Comparison of ENCODE assay signal across 11 cellular contexts in genomic region chr19:1567848-1568227, GRCh38. TPM values are rescaled to one million over a fixed set of nuclear protein-coding genes. Genes with fewer than 3 reads are reported as not detected.
DNase-seq lines count a peak whose midpoint lies in the region; ATAC-seq and TF ChIP-seq lines count a peak whose summit lies in the region.
"Had no signal": no experiment of that assay in that cellular context is flagged by ENCODE, and none has a peak within 500 bp of the region (broad histone marks: within the 10 kb centered on the region; RNA-seq: fewer than 3 reads in every experiment).

No MANE protein-coding gene starts in this region.

- no peak for TF ChIP-seq POLR2A in esophagus squamous epithelium (IDR thresholded peaks at IDR 0.05)

- POLR2A ChIA-PET in SK-N-SH (lab: Yijun Ruan, JAX), result no interaction called here

- intact Hi-C loops in esophagus squamous epithelium (cut with DNase I), result no loop called here

- no peak for TF ChIP-seq RAD21 in SK-N-SH (IDR thresholded peaks at IDR 0.05; ENCODE audit: low read length)

- H2AFZ ChIP-seq in SK-N-SH (ENCODE audit: low read depth), result no peak overlapping the region

- peak overlapping the region in 1 of 2 experiments; percentile 66; a peak in 2 of 4 replicates for H3K4me3 ChIP-seq in SK-N-SH (ENCODE audit: low read depth in 2 of 2, low read length in 1 of 2)
- H3K4me3 ChIP-seq in HUES64 (ENCODE audit: low read length), result peak overlapping the region; percentile 89; the same call in 1 of the 2 replicates
- H3K4me3 ChIP-seq in esophagus squamous epithelium, result peak overlapping the region in 3 of 4 donors; percentile 57 to 89 (median 80)

- H3F3A ChIP-seq in SK-N-SH (replicated peaks; ENCODE audit: insufficient read depth), result peaks cover 6% of the 10 kb centered on the region

- H3K4me2 ChIP-seq in SK-N-SH, result no peak overlapping the region

- DNase-seq in SK-N-SH (peak; percentile 78), esophagus squamous epithelium (lab: John Stamatoyannopoulos, UW) (no peak), kidney tubule cell (ENCODE audit: low spot score) (no peak), CD1c-positive myeloid dendritic cell (ENCODE audit: extremely low spot score) (no peak)
- no peak for DNase-seq in stimulated activated effector memory CD8-positive, alpha-beta T cell treated with anti-CD3 and anti-CD28 coated beads, Interleukin-12 subunit alpha, Interleukin-12 subunit beta, amount 100 ng/mL, for 72 hours (ENCODE audit: low spot score in 2 of 2)

- peaks cover 13% of the 10 kb centered on the region for H3K4me1 Mint-ChIP-seq in stimulated activated effector memory CD8-positive, alpha-beta T cell treated with anti-CD3 and anti-CD28 coated beads, Interleukin-12 subunit alpha, Interleukin-12 subunit beta, amount 100 ng/mL, for 72 hours

- no peak overlapping the region for H3K4me3 Mint-ChIP-seq in stimulated activated effector memory CD8-positive, alpha-beta T cell treated with anti-CD3 and anti-CD28 coated beads, Interleukin-12 subunit alpha, Interleukin-12 subunit beta, amount 100 ng/mL, for 72 hours

- H3K36me3 Mint-ChIP-seq in stimulated activated effector memory CD8-positive, alpha-beta T cell treated with anti-CD3 and anti-CD28 coated beads, Interleukin-12 subunit alpha, Interleukin-12 subunit beta, amount 100 ng/mL, for 72 hours, result no peaks in the 10 kb centered on the region

- CTCF ChIA-PET in SK-N-SH (lab: Yijun Ruan, JAX), result interaction anchor here (1.1 kb wide), 1 partner anchor 9 kb away, joined by 3 read pairs; no protein-coding TSS in a partner anchor

- TF ChIP-seq CTCF in SK-N-SH (IDR thresholded peaks at IDR 0.05), result no peak
- no peak for TF ChIP-seq CTCF in esophagus squamous epithelium (IDR thresholded peaks at IDR 0.05)

- no peak for ATAC-seq in SK-N-SH treated with all-trans-retinoic acid at 6 μM for 48 hours
- peak; percentile 47 for ATAC-seq in stimulated activated effector memory CD8-positive, alpha-beta T cell treated with anti-CD3 and anti-CD28 coated beads, Interleukin-12 subunit alpha, Interleukin-12 subunit beta, amount 100 ng/mL, for 72 hours
- ATAC-seq in GM21825 (IDR thresholded peaks at IDR 0.05; ENCODE audit: unreplicated experiment), result no peak

- H3K27ac ChIP-seq in SK-N-SH (ENCODE audit: low read depth in 2 of 2, low read length in 1 of 2), result peak overlapping the region in 1 of 2 experiments; percentile 86; a peak in 1 of 4 replicates
- no peak overlapping the region for H3K27ac ChIP-seq in HUES64 (ENCODE audit: low read depth, low read length)
- peak overlapping the region in 3 of 4 donors; percentile 84 to 92 (median 89) for H3K27ac ChIP-seq in esophagus squamous epithelium

- WGBS in SK-N-SH (ENCODE audit: low lambda C conversion rate), result 0% methylated on average over 5 of the region's 73 CpGs
- WGBS in HUES64, result under 1% methylated on average over 63 of the region's 73 CpGs
- WGBS in esophagus squamous epithelium, 2 donors, result no CpG with 5 or more reads among the region's 73 CpGs

- H3K4me1 ChIP-seq in SK-N-SH (ENCODE audit: control insufficient read depth in 1 of 2, insufficient read depth in 2 of 2, low read depth in 1 of 2, low read length in 1 of 2) (peaks cover 0 to 12% of the 10 kb centered on the region in 2 experiments; a peak in 2 of 4 replicates), HUES64 (ENCODE audit: insufficient read depth, low read length) (0 out of 2 replicates have a peak, but pooled peaks cover 4% of the 10 kb centered on the region), esophagus squamous epithelium (peaks cover 17 to 38% (median 25%) of the 10 kb centered on the region in 3 donors)

- H3K9me3 Mint-ChIP-seq in stimulated activated effector memory CD8-positive, alpha-beta T cell treated with anti-CD3 and anti-CD28 coated beads, Interleukin-12 subunit alpha, Interleukin-12 subunit beta, amount 100 ng/mL, for 72 hours, result no peaks in the 10 kb centered on the region
- H3K9me3 Mint-ChIP-seq: activated CD4-positive, alpha-beta T cell treated with anti-CD3 and anti-CD28 coated beads, Interleukin-2, amount 10 ng/mL, durations not matched to agents 7 days and 5 days had no signal

- H3K27ac Mint-ChIP-seq in stimulated activated effector memory CD8-positive, alpha-beta T cell treated with anti-CD3 and anti-CD28 coated beads, Interleukin-12 subunit alpha, Interleukin-12 subunit beta, amount 100 ng/mL, for 72 hours, result no peak overlapping the region
- H3K27ac Mint-ChIP-seq: activated CD4-positive, alpha-beta T cell treated with anti-CD3 and anti-CD28 coated beads, Interleukin-2, amount 10 ng/mL, durations not matched to agents 7 days and 5 days had no signal

- no peaks in the 10 kb centered on the region for H3K9me2 ChIP-seq in SK-N-SH

- H3K9ac ChIP-seq in SK-N-SH (no peak overlapping the region), HUES64 (ENCODE audit: low read depth, low read length) (no peak overlapping the region)

- H4K20me1 ChIP-seq in SK-N-SH (ENCODE audit: insufficient read depth), result peaks cover 36% of the 10 kb centered on the region

- TF ChIP-seq EP300 in SK-N-SH (IDR thresholded peaks at IDR 0.05; ENCODE audit: borderline replicate concordance in 1 of 2, low read depth in 1 of 2, low read length in 1 of 2), result no peak

- H3K9me3 ChIP-seq in SK-N-SH (no peaks in the 10 kb centered on the region), HUES64 (ENCODE audit: insufficient read depth, low read depth, low read length) (no peaks in the 10 kb centered on the region), esophagus squamous epithelium (no peaks in the 10 kb centered on the region)
- H3K9me3 ChIP-seq: uterus had no signal

- peaks cover 45% of the 10 kb centered on the region for H3K79me2 ChIP-seq in SK-N-SH (ENCODE audit: insufficient read depth)

- no peaks in the 10 kb centered on the region for H3K27me3 ChIP-seq in SK-N-SH (ENCODE audit: insufficient read depth)
- H3K27me3 ChIP-seq in HUES64 (ENCODE audit: insufficient read depth, low read length), result peaks cover 18% of the 10 kb centered on the region
- H3K27me3 ChIP-seq in esophagus squamous epithelium, result peaks cover 0 to 13% (median 0%) of the 10 kb centered on the region in 4 donors
- H3K27me3 ChIP-seq: cardiac muscle cell, uterus had no signal

- H3K36me3 ChIP-seq in SK-N-SH (replicated peaks in 1 of 2; ENCODE audit: control insufficient read depth in 1 of 2, insufficient read depth in 2 of 2, low read length in 1 of 2), result no peaks in the 10 kb centered on the region
- peaks cover 15% of the 10 kb centered on the region for H3K36me3 ChIP-seq in HUES64 (ENCODE audit: insufficient read depth, low read length)
- H3K36me3 ChIP-seq in esophagus squamous epithelium, result no peaks in the 10 kb centered on the region
- H3K36me3 ChIP-seq: cardiac muscle cell, uterus had no signal

TF ChIP-seq in SK-N-SH, 30 proteins besides CTCF, POLR2A, EP300 and RAD21 (continues in another document):
- TF ChIP-seq FOXJ3 (CRISPR knock-in tag; IDR thresholded peaks at IDR 0.05), result no peak
- no peak for TF ChIP-seq POLR2AphosphoS5 (IDR thresholded peaks at IDR 0.05; ENCODE audit: low read depth, low read length)

TF ChIP-seq in SK-N-SH treated with all-trans-retinoic acid at 6 μM for 48 hours, 23 proteins besides CTCF, POLR2A, EP300 and RAD21 (continues in another document):
- TF ChIP-seq ZFP30 (CRISPR knock-in tag; IDR thresholded peaks at IDR 0.05) (no peak), ZNF8 (CRISPR knock-in tag; IDR thresholded peaks at IDR 0.05) (no peak), ZNF565 (CRISPR knock-in tag; conservative IDR thresholded peaks at IDR 0.05; ENCODE audit: low read depth) (no peak)

RNA-seq across cellular contexts. Expression of gene MEX3D, which starts 0.3 kb away (rescaled TPM):
- 11.5 and 14.9 TPM in 2 replicates for polyA plus RNA-seq in SK-N-SH (2012; rRNA removed)
- 6.4 and 11.6 TPM in 2 replicates for polyA plus RNA-seq in SK-N-SH (2012; cell fraction: cytosol; rRNA removed)
- 10.4 and 15.7 TPM in 2 replicates for polyA plus RNA-seq in SK-N-SH (2012; cell fraction: nucleus; rRNA removed)
- 36.9 TPM for polyA plus RNA-seq in HUES64 (2013, experiment 1 of 2)
- 41.0 TPM for polyA plus RNA-seq in HUES64 (2013, experiment 2 of 2)
- 10 to 100 TPM; 21.4 to 26.6 (median 23.0) TPM for total RNA-seq in esophagus squamous epithelium

RNA-seq across cellular contexts. Expression of gene MBD3, which starts 24.8 kb away (rescaled TPM):
- 74.1 and 96.5 TPM in 2 replicates for polyA plus RNA-seq in SK-N-SH (2012; rRNA removed)
- 44.9 and 52.3 TPM in 2 replicates for polyA plus RNA-seq in SK-N-SH (2012; cell fraction: cytosol; rRNA removed)
- 183 and 250 TPM in 2 replicates for polyA plus RNA-seq in SK-N-SH (2012; cell fraction: nucleus; rRNA removed)
- 56.1 TPM for polyA plus RNA-seq in HUES64 (2013, experiment 1 of 2)
- polyA plus RNA-seq in HUES64 (2013, experiment 2 of 2), result 49.9 TPM
- 10 to 100 TPM; 74.8 to 87.9 (median 84.3) TPM for total RNA-seq in esophagus squamous epithelium

RNA-seq across cellular contexts. Expression of gene UQCR11, which starts 37.4 kb away (rescaled TPM):
- 247 and 372 TPM in 2 replicates for polyA plus RNA-seq in SK-N-SH (2012; rRNA removed)
- polyA plus RNA-seq in SK-N-SH (2012; cell fraction: cytosol; rRNA removed), result 232 and 233 TPM in 2 replicates
- polyA plus RNA-seq in SK-N-SH (2012; cell fraction: nucleus; rRNA removed), result 81.2 and 187 TPM in 2 replicates
- 132 TPM for polyA plus RNA-seq in HUES64 (2013, experiment 1 of 2)
- 139 TPM for polyA plus RNA-seq in HUES64 (2013, experiment 2 of 2)
- 10 to 100 TPM; 47.1 to 74.4 (median 59.1) TPM for total RNA-seq in esophagus squamous epithelium

RNA-seq across cellular contexts. Expression of gene PLK5, which starts 44.0 kb away (rescaled TPM):
- polyA plus RNA-seq in SK-N-SH (2012; rRNA removed), result 0.03 TPM in 1 of 2 replicates, not detected in the other
- polyA plus RNA-seq in SK-N-SH (2012; cell fraction: cytosol; rRNA removed), result not detected in 2 replicates
- polyA plus RNA-seq in SK-N-SH (2012; cell fraction: nucleus; rRNA removed), result 0.35 and 0.39 TPM in 2 replicates
- polyA plus RNA-seq in HUES64 (2013, experiment 1 of 2), result 0.10 TPM
- not detected for polyA plus RNA-seq in HUES64 (2013, experiment 2 of 2)
- under 1 TPM in 2 of 4 donors, not detected in 2; 0.19 to 0.66 TPM for total RNA-seq in esophagus squamous epithelium
- total RNA-seq: activated CD4-positive, alpha-beta T cell treated with anti-CD3 and anti-CD28 coated beads, Interleukin-2, amount 10 ng/mL, durations not matched to agents 7 days and 5 days had no signal

RNA-seq across cellular contexts. Expression of gene ADAMTSL5, which starts 55.0 kb away (rescaled TPM):
- 5.7 and 6.3 TPM in 2 replicates for polyA plus RNA-seq in SK-N-SH (2012; rRNA removed)
- polyA plus RNA-seq in SK-N-SH (2012; cell fraction: cytosol; rRNA removed), result 2.8 and 3.8 TPM in 2 replicates
- polyA plus RNA-seq in SK-N-SH (2012; cell fraction: nucleus; rRNA removed), result 26.7 and 27.1 TPM in 2 replicates
- polyA plus RNA-seq in HUES64 (2013, experiment 1 of 2), result 0.25 TPM
- polyA plus RNA-seq in HUES64 (2013, experiment 2 of 2), result 0.13 TPM
- 10 to 100 TPM; 13.5 to 20.8 (median 18.8) TPM for total RNA-seq in esophagus squamous epithelium
